In the genomic region with DNA sequence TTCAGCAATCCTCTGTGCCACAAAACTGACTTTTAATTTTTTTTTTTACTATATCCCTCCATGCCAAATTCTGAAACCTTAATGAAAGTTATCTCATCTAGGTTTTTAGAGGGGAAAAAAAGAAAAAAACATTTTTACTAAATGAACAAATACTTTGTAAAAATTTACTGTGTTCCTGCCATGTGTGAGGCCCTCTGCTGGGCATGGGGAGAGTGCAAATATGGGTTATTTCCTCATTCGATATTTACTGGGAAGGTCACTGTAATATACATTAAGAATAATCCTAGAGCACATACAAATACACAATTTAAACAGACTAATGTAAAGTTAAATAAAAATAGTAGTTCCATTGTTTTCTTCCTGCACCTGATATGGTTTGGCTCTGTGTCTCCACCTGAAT, we compare ENCODE assay signal across 19 cellular contexts.
DNase-seq lines count a peak whose midpoint lies in the region; ATAC-seq and TF ChIP-seq lines count a peak whose summit lies in the region.
"Had no signal": no experiment of that assay in that cellular context is flagged by ENCODE, and none has a peak within 500 bp of the region (broad histone marks: within the 10 kb centered on the region; RNA-seq: fewer than 3 reads in every experiment).

No MANE protein-coding gene starts in this region.

- H3K27me3 Mint-ChIP-seq in neural crest cell (ENCODE audit: low read depth): no peaks in the 10 kb centered on the region
- H3K27me3 Mint-ChIP-seq: activated B cell treated with CpG ODN at 0.5 μM for 24 hours; activated naive CD8-positive, alpha-beta T cell; B cell had no signal

- H3K9me3 Mint-ChIP-seq in neural crest cell: no peaks in the 10 kb centered on the region

- no peak for ATAC-seq in HG03039 (IDR thresholded peaks at IDR 0.05; ENCODE audit: unreplicated experiment)
- ATAC-seq: activated T-cell treated with anti-CD3 and anti-CD28 coated beads, Interleukin-2, amount 50 U/mL, for 72 hours had no signal

- no peak overlapping the region for H3K27ac Mint-ChIP-seq in neural crest cell (ENCODE audit: unreplicated experiment)
- H3K27ac Mint-ChIP-seq: activated B cell treated with CpG ODN at 0.5 μM for 24 hours; activated naive CD8-positive, alpha-beta T cell; activated T-cell treated with anti-CD3 and anti-CD28 coated beads, Interleukin-2, amount 50 U/mL, for 72 hours; B cell had no signal

- no peak overlapping the region for H3K4me3 Mint-ChIP-seq in neural crest cell
- H3K4me3 Mint-ChIP-seq: activated B cell treated with CpG ODN at 0.5 μM for 24 hours; activated naive CD8-positive, alpha-beta T cell; activated T-cell treated with anti-CD3 and anti-CD28 coated beads, Interleukin-2, amount 50 U/mL, for 72 hours; B cell had no signal

- DNase-seq in GM12865 (ENCODE audit: low read depth) (peak; percentile 9), NB4 (ENCODE audit: low read depth) (peak; percentile 2), astrocyte of the spinal cord (ENCODE audit: low read depth, low spot score) (no peak), neural crest cell (ENCODE audit: low read depth, low spot score) (no peak), NCI-H146 treated with DMSO at 0.1 percent for 48 hours (lab: John Stamatoyannopoulos, UW; ENCODE audit: unreplicated experiment) (no peak), NCI-H1436 treated with DMSO at 0.1 percent for 48 hours (lab: John Stamatoyannopoulos, UW) (no peak)
- DNase-seq: activated B cell treated with CpG ODN at 0.5 μM for 24 hours; activated T-cell treated with anti-CD3 and anti-CD28 coated beads, Interleukin-2, amount 50 U/mL, for 72 hours; dermis blood vessel endothelial cell; H7; MV-4-11; NCI-H2029 treated with DMSO at 0.1 percent for 48 hours; small intestine; stimulated activated CD4-positive, alpha-beta T cell treated with anti-CD3 and anti-CD28 coated beads, Interleukin-4, amount 100 ng/mL, for 24 hours; upper lobe of left lung had no signal

- in situ Hi-C loops in astrocyte of the spinal cord (cut with HindIII; ENCODE audit: low sequenced_read_pairs): no loop called here

- no peaks in the 10 kb centered on the region for H3K4me1 Mint-ChIP-seq in neural crest cell
- H3K4me1 Mint-ChIP-seq: activated B cell treated with CpG ODN at 0.5 μM for 24 hours, B cell had no signal

- TF ChIP-seq CTCF in GM12865 (IDR thresholded peaks at IDR 0.05; ENCODE audit: insufficient read depth, low read depth, low read length, missing control alignments) (peak; percentile 36), NB4 (IDR thresholded peaks at IDR 0.05; ENCODE audit: low read depth, low read length) (peak; percentile 19), astrocyte of the spinal cord (IDR thresholded peaks at IDR 0.05; ENCODE audit: low read depth, low read length) (peak; percentile 37), neural crest cell (conservative IDR thresholded peaks at IDR 0.05) (peak; percentile 45)

- no peaks in the 10 kb centered on the region for H3K36me3 Mint-ChIP-seq in neural crest cell (ENCODE audit: low read depth)
- H3K36me3 Mint-ChIP-seq: activated naive CD8-positive, alpha-beta T cell had no signal

- H3K4me3 ChIP-seq in GM12865 (ENCODE audit: low read depth, low read length): no peak overlapping the region
- no peak overlapping the region for H3K4me3 ChIP-seq in NB4 (ENCODE audit: low read depth, low read length)
- H3K4me3 ChIP-seq in astrocyte of the spinal cord (ENCODE audit: low read depth, low read length): no peak overlapping the region
- H3K4me3 ChIP-seq: esophagus muscularis mucosa, upper lobe of left lung had no signal

- no peak for TF ChIP-seq POLR2A in NB4 (IDR thresholded peaks at IDR 0.05; ENCODE audit: extremely low read depth, insufficient read length)

Comparison
In these comparisons a context has a peak if more than half of its experiments do, and no peak if none do; other contexts are left out.
1. DNase-seq: peak in GM12865 (single experiment) and NB4 (single experiment); none in astrocyte of the spinal cord (single experiment), neural crest cell (single experiment), NCI-H146 treated with DMSO at 0.1 percent for 48 hours (single experiment) and NCI-H1436 treated with DMSO at 0.1 percent for 48 hours (single experiment).
2. Peak in every context shown above with its lines, with median percentiles within 50 percentile points of each other: CTCF ChIP-seq.